Comparison of ENCODE assay signal across 8 cellular contexts in the genomic region with DNA sequence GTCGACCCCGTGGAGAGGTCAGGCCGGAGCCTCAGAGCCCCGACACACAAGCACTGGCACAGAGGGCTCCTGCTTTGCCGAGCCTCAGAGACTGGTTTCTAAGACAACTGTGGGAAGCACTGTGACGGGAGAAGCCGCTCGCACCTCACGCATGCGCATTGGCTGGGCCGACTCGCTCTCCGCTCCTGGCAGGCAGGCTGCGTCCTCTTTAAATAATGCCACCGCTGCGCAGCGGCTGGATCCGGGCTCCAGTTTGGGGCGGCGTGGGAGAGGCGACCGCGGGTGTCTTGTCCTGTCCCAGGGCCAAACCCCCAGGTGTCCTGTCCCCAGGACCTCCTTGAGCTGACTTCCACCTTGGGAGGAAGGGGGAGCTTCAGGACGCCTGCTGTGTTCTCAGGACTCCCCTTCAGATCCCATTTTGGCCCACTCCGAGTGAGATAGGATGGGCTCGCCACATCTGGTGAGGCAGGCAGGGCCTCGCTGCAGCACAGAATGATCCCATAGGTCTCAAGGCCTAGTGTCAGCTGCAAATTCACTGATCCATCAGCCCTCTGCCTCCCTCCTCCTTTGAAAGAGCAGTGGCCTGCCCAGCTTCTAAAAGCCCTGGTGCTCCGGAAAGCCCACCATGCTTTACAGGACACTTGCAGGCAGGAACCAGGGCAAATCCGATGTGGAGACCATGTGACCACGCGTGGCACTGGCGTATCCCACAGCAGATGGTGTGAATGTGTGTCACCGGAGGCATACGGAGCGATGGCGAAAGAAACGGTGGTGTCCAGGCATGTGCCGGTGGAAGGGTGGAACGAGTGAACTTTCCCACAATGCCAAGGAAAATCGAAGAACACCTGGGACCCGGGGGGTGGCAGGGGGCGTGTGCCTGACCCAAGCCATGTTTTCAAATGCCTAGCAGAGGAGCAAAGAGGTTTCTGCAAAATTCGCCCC.
A peak's percentile ranks its signal among the peaks of the same experiment; 100 is the strongest.
DNase-seq lines count a peak whose midpoint lies in the region; ATAC-seq and TF ChIP-seq lines count a peak whose summit lies in the region.

No MANE protein-coding gene starts in this region.

- H3K4ac ChIP-seq in trophoblast cell (ENCODE audit: low read depth, low read length): no peak overlapping the region

- no peak overlapping the region for H3K27ac Mint-ChIP-seq in type B pancreatic cell

- no peak overlapping the region for H3K4me3 ChIP-seq in trophoblast cell (ENCODE audit: low read depth, low read length)

- no peak for TF ChIP-seq CTCF in type B pancreatic cell (conservative IDR thresholded peaks at IDR 0.05)

- peak overlapping the region; percentile 76 for H3K4me3 Mint-ChIP-seq in type B pancreatic cell

- H3K4me2 ChIP-seq in trophoblast cell (ENCODE audit: low read length): peak overlapping the region; percentile 69

- no peak overlapping the region for H2AFZ ChIP-seq in trophoblast cell (ENCODE audit: insufficient read depth, low read length, poor library complexity)

- H3K18ac ChIP-seq in trophoblast cell (ENCODE audit: low read length): no peak overlapping the region

- in situ Hi-C loops in KBM-7 (cut with MboI; ENCODE audit: low pct_unique_long_range_greater_than_20kb, low sequenced_read_pairs): no loop called here

- H2BK120ac ChIP-seq in trophoblast cell (ENCODE audit: insufficient read depth, low read length, poor library complexity): no peak overlapping the region

- H3K14ac ChIP-seq in trophoblast cell (ENCODE audit: low read length): no peak overlapping the region

- H2BK5ac ChIP-seq in trophoblast cell (ENCODE audit: low read depth, low read length, poor library complexity): no peak overlapping the region

- no peak overlapping the region for H4K8ac ChIP-seq in trophoblast cell (ENCODE audit: low read depth, low read length)

- H3K9me3 Mint-ChIP-seq in type B pancreatic cell: no peaks in the 10 kb centered on the region

- H4K91ac ChIP-seq in trophoblast cell (ENCODE audit: low read depth, low read length): no peak overlapping the region

- no CpG with 5 or more reads among the region's 43 CpGs for WGBS in trophoblast cell (ENCODE audit: extremely low coverage, insufficient coverage, insufficient read length)

- H3K4me1 Mint-ChIP-seq in type B pancreatic cell (ENCODE audit: unreplicated experiment): peaks cover 15% of the 10 kb centered on the region

- no peaks in the 10 kb centered on the region for H3K79me2 ChIP-seq in trophoblast cell (ENCODE audit: control insufficient read depth, insufficient read depth, low read length, poor library complexity)

- H4K12ac ChIP-seq in trophoblast cell (ENCODE audit: low read depth, low read length): no peak overlapping the region

- DNase-seq in EL: peak; percentile 82
- DNase-seq in KBM-7: peak; percentile 63
- peak; percentile 84 for DNase-seq in SK-N-DZ (ENCODE audit: low spot score)
- peak; percentile 48 for DNase-seq in activated naive CD8-positive, alpha-beta T cell treated with anti-CD3 and anti-CD28 coated beads, Interleukin-2, amount 50 U/mL, for 16 hours (ENCODE audit: low read depth, low spot score)
- DNase-seq in Right ventricle myocardium inferior (ENCODE audit: missing footprints): peak; percentile 89
- peak; percentile 67 to 84 for DNase-seq in trophoblast cell
- peak; percentile 79 for DNase-seq in type B pancreatic cell (ENCODE audit: extremely low spot score, unreplicated experiment)

- H2BK12ac ChIP-seq in trophoblast cell (ENCODE audit: low read length): no peak overlapping the region

- H3K36me3 ChIP-seq in trophoblast cell (ENCODE audit: control insufficient read depth in 1 of 2, insufficient read depth in 2 of 2, low read length in 2 of 2): no peaks in the 10 kb centered on the region

- H3K36me3 Mint-ChIP-seq in type B pancreatic cell: no peaks in the 10 kb centered on the region

- no peak overlapping the region for H2AK5ac ChIP-seq in trophoblast cell (ENCODE audit: low read length)

- peaks cover 9% of the 10 kb centered on the region for H3K9me3 ChIP-seq in trophoblast cell (ENCODE audit: insufficient read depth, low read depth, low read length)

- H3K27me3 Mint-ChIP-seq in type B pancreatic cell: peaks cover 87% of the 10 kb centered on the region

- H3K27ac ChIP-seq in trophoblast cell (ENCODE audit: low read depth, low read length): no peak overlapping the region

- no peaks in the 10 kb centered on the region for H3K79me1 ChIP-seq in trophoblast cell (ENCODE audit: low read length)

- intact Hi-C loops in Right ventricle myocardium inferior (cut with DNase I): loop anchor here (5.0 kb wide), 2 partner anchors 114 to 169 kb away; a partner anchor contains a TSS

- H3K9ac ChIP-seq in trophoblast cell (ENCODE audit: low read length): no peak overlapping the region

- no peaks in the 10 kb centered on the region for H3K27me3 ChIP-seq in trophoblast cell (ENCODE audit: insufficient read depth, low read length)

- no peak overlapping the region for H3K23ac ChIP-seq in trophoblast cell (ENCODE audit: low read length)

- ATAC-seq in Right ventricle myocardium inferior (peak; percentile 54), HG03280 (IDR thresholded peaks at IDR 0.05; ENCODE audit: unreplicated experiment) (no peak)

- peaks cover 10 to 11% of the 10 kb centered on the region in 2 experiments for H3K4me1 ChIP-seq in trophoblast cell (ENCODE audit: control insufficient read depth in 1 of 2, insufficient read depth in 2 of 2, low read length in 2 of 2)
